In the genomic region with DNA sequence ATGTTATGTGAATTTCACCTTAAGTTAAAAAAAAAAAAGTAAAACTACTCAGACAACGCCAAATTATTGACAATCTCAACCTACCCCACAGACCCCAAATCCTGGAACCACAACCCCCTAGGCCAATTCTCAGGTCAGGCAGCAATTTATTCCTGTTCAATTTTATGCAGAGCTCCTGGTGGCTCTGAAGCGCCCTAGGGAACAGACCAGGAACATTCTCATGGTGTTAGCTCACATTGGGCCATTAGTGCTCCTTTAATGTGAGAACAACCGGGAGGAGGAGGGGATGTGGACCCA, we compare ENCODE assay signal across 8 cellular contexts. TPM values are rescaled to one million over a fixed set of nuclear protein-coding genes. Genes with fewer than 3 reads are reported as not detected.
DNase-seq lines count a peak whose midpoint lies in the region; ATAC-seq lines count a peak whose summit lies in the region.

No MANE protein-coding gene starts in this region.

- peak overlapping the region; percentile 7 for H3K27ac ChIP-seq in substantia nigra (ENCODE audit: low read depth, low read length, poor library complexity, severe bottlenecking)

- no peaks in the 10 kb centered on the region for H3K9me3 Mint-ChIP-seq in activated naive CD8-positive, alpha-beta T cell treated with anti-CD3 and anti-CD28 coated beads for 36 hours

- no peak for ATAC-seq in HG03439 (IDR thresholded peaks at IDR 0.05; ENCODE audit: unreplicated experiment)

- peaks cover 21% of the 10 kb centered on the region for H3K27me3 Mint-ChIP-seq in activated naive CD8-positive, alpha-beta T cell treated with anti-CD3 and anti-CD28 coated beads for 36 hours

- H3K27ac Mint-ChIP-seq in activated naive CD8-positive, alpha-beta T cell treated with anti-CD3 and anti-CD28 coated beads for 36 hours = no peak overlapping the region

- H3K36me3 Mint-ChIP-seq in activated naive CD8-positive, alpha-beta T cell treated with anti-CD3 and anti-CD28 coated beads for 36 hours = no peaks in the 10 kb centered on the region

- peak overlapping the region; percentile 78 for H3K4me3 Mint-ChIP-seq in activated naive CD8-positive, alpha-beta T cell treated with anti-CD3 and anti-CD28 coated beads for 36 hours

- H3K4me1 Mint-ChIP-seq in activated naive CD8-positive, alpha-beta T cell treated with anti-CD3 and anti-CD28 coated beads for 36 hours = peaks cover 6% of the 10 kb centered on the region

- DNase-seq in NCI-H345 (lab: John Stamatoyannopoulos, UW) (peak; percentile 38), NCI-H345 treated with DMSO at 0.1 percent for 48 hours (lab: John Stamatoyannopoulos, UW; ENCODE audit: unreplicated experiment) (no peak), islet precursor cell (peak; percentile 82), substantia nigra (lab: John Stamatoyannopoulos, UW) (no peak), NCI-H82 (lab: John Stamatoyannopoulos, UW) (no peak), GOT3 (lab: John Stamatoyannopoulos, UW) (no peak)
- no peak for DNase-seq in activated naive CD8-positive, alpha-beta T cell treated with anti-CD3 and anti-CD28 coated beads for 36 hours

RNA-seq across cellular contexts. Expression of gene PSEN2, which starts 0.4 kb away (rescaled TPM):
- total RNA-seq in activated naive CD8-positive, alpha-beta T cell treated with anti-CD3 and anti-CD28 coated beads for 36 hours = 1 to 10 TPM; 3.9 to 4.6 TPM

Comparison
In these comparisons a context has a peak if more than half of its experiments do, and no peak if none do; other contexts are left out.
1. DNase-seq: peak in NCI-H345 (single experiment) and islet precursor cell (single experiment); none in NCI-H345 treated with DMSO at 0.1 percent for 48 hours (single experiment), activated naive CD8-positive, alpha-beta T cell treated with anti-CD3 and anti-CD28 coated beads for 36 hours (single experiment), substantia nigra (0 of 49), NCI-H82 (single experiment) and GOT3 (single experiment).